In the genomic region with DNA sequence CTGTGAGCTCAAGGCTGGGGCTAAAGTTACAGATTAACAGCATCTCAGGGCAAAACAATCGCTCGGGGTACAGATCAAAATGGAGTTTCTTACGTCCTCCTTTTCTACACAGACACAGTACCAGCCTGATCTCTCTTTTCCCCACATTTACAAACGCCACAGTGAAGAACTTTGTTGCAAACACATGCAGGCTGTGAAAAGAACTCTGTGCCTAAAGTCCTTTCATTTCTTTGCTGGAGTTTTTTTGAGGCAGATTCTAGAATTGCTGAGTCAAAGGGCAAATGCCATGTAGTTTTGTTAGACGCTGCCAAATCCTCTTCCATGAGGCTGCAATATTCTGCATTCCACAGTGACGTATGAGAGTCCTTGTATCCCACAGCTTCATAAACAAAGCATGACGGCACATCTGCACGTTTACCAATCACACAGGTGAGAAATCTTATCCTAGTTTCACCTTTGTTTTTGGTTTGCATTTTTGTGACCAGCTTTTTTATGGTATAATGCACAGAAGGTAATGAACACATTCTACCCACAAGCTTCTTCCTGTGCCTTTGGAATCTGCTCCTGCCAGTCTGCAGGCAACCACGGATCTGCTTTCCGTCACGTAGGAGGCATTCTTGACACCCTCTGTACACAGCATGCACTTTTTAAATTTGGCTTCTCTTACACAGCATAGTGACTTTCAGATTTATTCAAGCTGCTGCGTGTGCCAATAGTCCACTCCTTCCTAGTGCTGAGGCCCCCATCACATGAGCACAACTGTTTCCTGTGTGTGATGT, we compare ENCODE assay signal across 1 cellular context.
A peak's percentile ranks its signal among the peaks of the same experiment; 100 is the strongest.
TF ChIP-seq lines count a peak whose summit lies in the region.

No MANE protein-coding gene starts in this region.

TF ChIP-seq in A549, 52 proteins besides CTCF, POLR2A, EP300 and RAD21 (continued from another document):
- TF ChIP-seq, protein P1, sequence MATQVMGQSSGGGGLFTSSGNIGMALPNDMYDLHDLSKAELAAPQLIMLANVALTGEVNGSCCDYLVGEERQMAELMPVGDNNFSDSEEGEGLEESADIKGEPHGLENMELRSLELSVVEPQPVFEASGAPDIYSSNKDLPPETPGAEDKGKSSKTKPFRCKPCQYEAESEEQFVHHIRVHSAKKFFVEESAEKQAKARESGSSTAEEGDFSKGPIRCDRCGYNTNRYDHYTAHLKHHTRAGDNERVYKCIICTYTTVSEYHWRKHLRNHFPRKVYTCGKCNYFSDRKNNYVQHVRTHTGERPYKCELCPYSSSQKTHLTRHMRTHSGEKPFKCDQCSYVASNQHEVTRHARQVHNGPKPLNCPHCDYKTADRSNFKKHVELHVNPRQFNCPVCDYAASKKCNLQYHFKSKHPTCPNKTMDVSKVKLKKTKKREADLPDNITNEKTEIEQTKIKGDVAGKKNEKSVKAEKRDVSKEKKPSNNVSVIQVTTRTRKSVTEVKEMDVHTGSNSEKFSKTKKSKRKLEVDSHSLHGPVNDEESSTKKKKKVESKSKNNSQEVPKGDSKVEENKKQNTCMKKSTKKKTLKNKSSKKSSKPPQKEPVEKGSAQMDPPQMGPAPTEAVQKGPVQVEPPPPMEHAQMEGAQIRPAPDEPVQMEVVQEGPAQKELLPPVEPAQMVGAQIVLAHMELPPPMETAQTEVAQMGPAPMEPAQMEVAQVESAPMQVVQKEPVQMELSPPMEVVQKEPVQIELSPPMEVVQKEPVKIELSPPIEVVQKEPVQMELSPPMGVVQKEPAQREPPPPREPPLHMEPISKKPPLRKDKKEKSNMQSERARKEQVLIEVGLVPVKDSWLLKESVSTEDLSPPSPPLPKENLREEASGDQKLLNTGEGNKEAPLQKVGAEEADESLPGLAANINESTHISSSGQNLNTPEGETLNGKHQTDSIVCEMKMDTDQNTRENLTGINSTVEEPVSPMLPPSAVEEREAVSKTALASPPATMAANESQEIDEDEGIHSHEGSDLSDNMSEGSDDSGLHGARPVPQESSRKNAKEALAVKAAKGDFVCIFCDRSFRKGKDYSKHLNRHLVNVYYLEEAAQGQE (IDR thresholded peaks at IDR 0.05), result no peak
- TF ChIP-seq HOXB13 (CRISPR knock-in tag; IDR thresholded peaks at IDR 0.05; ENCODE audit: low read depth), result peak; percentile 99
- TF ChIP-seq RCOR1 (IDR thresholded peaks at IDR 0.05; ENCODE audit: low read depth, low read length), result no peak
- TF ChIP-seq, protein P2, sequence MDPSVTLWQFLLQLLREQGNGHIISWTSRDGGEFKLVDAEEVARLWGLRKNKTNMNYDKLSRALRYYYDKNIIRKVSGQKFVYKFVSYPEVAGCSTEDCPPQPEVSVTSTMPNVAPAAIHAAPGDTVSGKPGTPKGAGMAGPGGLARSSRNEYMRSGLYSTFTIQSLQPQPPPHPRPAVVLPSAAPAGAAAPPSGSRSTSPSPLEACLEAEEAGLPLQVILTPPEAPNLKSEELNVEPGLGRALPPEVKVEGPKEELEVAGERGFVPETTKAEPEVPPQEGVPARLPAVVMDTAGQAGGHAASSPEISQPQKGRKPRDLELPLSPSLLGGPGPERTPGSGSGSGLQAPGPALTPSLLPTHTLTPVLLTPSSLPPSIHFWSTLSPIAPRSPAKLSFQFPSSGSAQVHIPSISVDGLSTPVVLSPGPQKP (IDR thresholded peaks at IDR 0.05; ENCODE audit: low read depth, low read length), result no peak
- TF ChIP-seq, protein P3, sequence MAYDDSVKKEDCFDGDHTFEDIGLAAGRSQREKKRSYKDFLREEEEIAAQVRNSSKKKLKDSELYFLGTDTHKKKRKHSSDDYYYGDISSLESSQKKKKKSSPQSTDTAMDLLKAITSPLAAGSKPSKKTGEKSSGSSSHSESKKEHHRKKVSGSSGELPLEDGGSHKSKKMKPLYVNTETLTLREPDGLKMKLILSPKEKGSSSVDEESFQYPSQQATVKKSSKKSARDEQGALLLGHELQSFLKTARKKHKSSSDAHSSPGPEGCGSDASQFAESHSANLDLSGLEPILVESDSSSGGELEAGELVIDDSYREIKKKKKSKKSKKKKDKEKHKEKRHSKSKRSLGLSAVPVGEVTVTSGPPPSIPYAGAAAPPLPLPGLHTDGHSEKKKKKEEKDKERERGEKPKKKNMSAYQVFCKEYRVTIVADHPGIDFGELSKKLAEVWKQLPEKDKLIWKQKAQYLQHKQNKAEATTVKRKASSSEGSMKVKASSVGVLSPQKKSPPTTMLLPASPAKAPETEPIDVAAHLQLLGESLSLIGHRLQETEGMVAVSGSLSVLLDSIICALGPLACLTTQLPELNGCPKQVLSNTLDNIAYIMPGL (CRISPR knock-in tag; IDR thresholded peaks at IDR 0.05; ENCODE audit: borderline replicate concordance), result peak; percentile 96; the same call in 1 of the 2 replicates
- TF ChIP-seq ZFP36 (IDR thresholded peaks at IDR 0.05; ENCODE audit: borderline replicate concordance, partially characterized antibody), result no peak
- TF ChIP-seq NFE2L2 (conservative IDR thresholded peaks at IDR 0.05; ENCODE audit: low read length), result 0 out of 2 replicates have a peak, but pooled peaks have one; percentile 18
- TF ChIP-seq MAFK (IDR thresholded peaks at IDR 0.05; ENCODE audit: partially characterized antibody), result peak; percentile 98
- TF ChIP-seq NR3C1 (IDR thresholded peaks at IDR 0.05), result no peak
- TF ChIP-seq TFCP2L1 (CRISPR knock-in tag; IDR thresholded peaks at IDR 0.05), result peak; percentile 89; the same call in 1 of the 2 replicates
- TF ChIP-seq CHD2 (IDR thresholded peaks at IDR 0.05; ENCODE audit: low read length, partially characterized antibody), result no peak
- TF ChIP-seq KDM1A (IDR thresholded peaks at IDR 0.05; ENCODE audit: low read depth), result no peak
- TF ChIP-seq FOSB (CRISPR knock-in tag; IDR thresholded peaks at IDR 0.05), result peak; percentile 87
- TF ChIP-seq SREBF2 (IDR thresholded peaks at IDR 0.05), result no peak
- no peak for TF ChIP-seq ZC3H11A (IDR thresholded peaks at IDR 0.05)
- TF ChIP-seq BHLHE40 (IDR thresholded peaks at IDR 0.05; ENCODE audit: low read depth, low read length), result 0 out of 2 replicates have a peak, but pooled peaks have one; percentile 17
- TF ChIP-seq, protein P4, sequence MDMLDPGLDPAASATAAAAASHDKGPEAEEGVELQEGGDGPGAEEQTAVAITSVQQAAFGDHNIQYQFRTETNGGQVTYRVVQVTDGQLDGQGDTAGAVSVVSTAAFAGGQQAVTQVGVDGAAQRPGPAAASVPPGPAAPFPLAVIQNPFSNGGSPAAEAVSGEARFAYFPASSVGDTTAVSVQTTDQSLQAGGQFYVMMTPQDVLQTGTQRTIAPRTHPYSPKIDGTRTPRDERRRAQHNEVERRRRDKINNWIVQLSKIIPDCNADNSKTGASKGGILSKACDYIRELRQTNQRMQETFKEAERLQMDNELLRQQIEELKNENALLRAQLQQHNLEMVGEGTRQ (IDR thresholded peaks at IDR 0.05), result no peak
- TF ChIP-seq, protein P5, sequence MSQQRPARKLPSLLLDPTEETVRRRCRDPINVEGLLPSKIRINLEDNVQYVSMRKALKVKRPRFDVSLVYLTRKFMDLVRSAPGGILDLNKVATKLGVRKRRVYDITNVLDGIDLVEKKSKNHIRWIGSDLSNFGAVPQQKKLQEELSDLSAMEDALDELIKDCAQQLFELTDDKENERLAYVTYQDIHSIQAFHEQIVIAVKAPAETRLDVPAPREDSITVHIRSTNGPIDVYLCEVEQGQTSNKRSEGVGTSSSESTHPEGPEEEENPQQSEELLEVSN (IDR thresholded peaks at IDR 0.05; ENCODE audit: borderline replicate concordance, low read depth), result no peak
